In the genomic region with DNA sequence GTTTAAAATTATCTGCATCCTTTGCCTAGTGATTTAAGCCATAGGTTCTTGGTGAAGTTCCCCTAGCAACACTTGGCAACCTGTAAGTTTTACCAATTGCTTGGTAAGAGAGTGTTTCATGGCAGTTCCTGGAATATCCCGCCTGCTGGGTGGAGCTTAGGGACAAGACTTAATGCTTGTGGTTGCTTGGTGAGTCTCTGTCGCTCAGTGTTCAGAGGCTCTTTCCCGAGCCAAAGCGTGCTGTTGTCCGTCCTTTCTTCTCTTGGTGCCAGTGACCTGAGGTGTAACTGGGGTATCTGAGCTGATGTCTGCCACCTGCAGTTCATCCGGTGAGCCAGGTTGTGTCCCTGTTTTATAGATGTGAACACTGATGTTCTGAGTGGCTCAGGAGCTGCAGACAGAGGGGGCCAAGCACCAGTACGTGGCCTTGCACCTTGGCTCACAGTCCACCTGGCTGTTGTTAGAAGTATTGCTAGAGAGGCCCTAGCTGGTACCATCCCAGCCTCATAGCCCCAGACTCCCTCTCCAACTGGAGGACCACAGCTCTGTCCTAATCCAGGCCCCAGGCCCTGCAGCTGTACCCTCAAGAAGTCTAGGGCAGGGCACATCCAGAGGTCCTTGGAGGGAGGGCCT, we compare ENCODE assay signal across 12 cellular contexts. TPM values are rescaled to one million over a fixed set of nuclear protein-coding genes. Genes with fewer than 3 reads are reported as not detected.
DNase-seq lines count a peak whose midpoint lies in the region; ATAC-seq, FAIRE-seq and TF ChIP-seq lines count a peak whose summit lies in the region.
"Had no signal": no experiment of that assay in that cellular context is flagged by ENCODE, and none has a peak within 500 bp of the region (broad histone marks: within the 10 kb centered on the region; RNA-seq: fewer than 3 reads in every experiment).

No MANE protein-coding gene starts in this region.

- H3K27ac ChIP-seq in kidney (ENCODE audit: low read depth in 2 of 2, low read length in 2 of 2) (no peak overlapping the region), body of pancreas (no peak overlapping the region)

- TF ChIP-seq POLR2A in body of pancreas (IDR thresholded peaks at IDR 0.05): no peak

- H3K4me1 ChIP-seq in kidney (ENCODE audit: control insufficient read depth in 1 of 2, insufficient read depth in 1 of 2, low read depth in 1 of 2, low read length in 2 of 2) (peaks cover 4 to 17% of the 10 kb centered on the region in 2 donors), body of pancreas (peaks cover 53% of the 10 kb centered on the region)

- H3K27me3 Mint-ChIP-seq in activated CD8-positive, alpha-beta memory T cell treated with anti-CD3 and anti-CD28 coated beads, Interleukin-2, amount 10 ng/mL, durations not matched to agents 7 days and 5 days: no peaks in the 10 kb centered on the region

- H3K9me3 Mint-ChIP-seq in activated CD8-positive, alpha-beta memory T cell treated with anti-CD3 and anti-CD28 coated beads, Interleukin-2, amount 10 ng/mL, durations not matched to agents 7 days and 5 days (ENCODE audit: low read depth): no peaks in the 10 kb centered on the region
- H3K9me3 Mint-ChIP-seq: activated T-cell treated with anti-CD3 and anti-CD28 coated beads, Interleukin-2, amount 50 U/mL, for 4 hours had no signal

- 37 to 83% methylated on average over 3 to 7 of the region's 7 CpGs for WGBS in body of pancreas, 2 donors

- no peak overlapping the region for H3K9ac ChIP-seq in kidney (ENCODE audit: low read length in 2 of 2)

- CTCF ChIA-PET in BJ (lab: Yijun Ruan, JAX): interaction anchor here (1.2 kb wide), 1 partner anchor 11 kb away, joined by 3 read pairs; no protein-coding TSS in a partner anchor
- CTCF ChIA-PET in activated CD8-positive, alpha-beta memory T cell treated with anti-CD3 and anti-CD28 coated beads, Interleukin-2, amount 10 ng/mL, durations not matched to agents 7 days and 5 days (lab: Charles Lee): no interaction called here

- DNase-seq in BJ (ENCODE audit: low read depth) (no peak), kidney (peak; percentile 32), body of pancreas (no peak), activated gamma-delta T cell treated with Interleukin-2 at 50 U/mL for 16 hours (no peak)
- peak; percentile 38 for DNase-seq in activated CD8-positive, alpha-beta memory T cell treated with anti-CD3 and anti-CD28 coated beads, Interleukin-2, amount 10 ng/mL, durations not matched to agents 7 days and 5 days
- DNase-seq: activated T-cell treated with anti-CD3 and anti-CD28 coated beads, Interleukin-2, amount 50 U/mL, for 4 hours; effector memory CD4-positive, alpha-beta T cell; SIG-M5; spleen had no signal

- no peak overlapping the region for H3K4me3 Mint-ChIP-seq in activated CD8-positive, alpha-beta memory T cell treated with anti-CD3 and anti-CD28 coated beads, Interleukin-2, amount 10 ng/mL, durations not matched to agents 7 days and 5 days
- H3K4me3 Mint-ChIP-seq: activated T-cell treated with anti-CD3 and anti-CD28 coated beads, Interleukin-2, amount 50 U/mL, for 4 hours had no signal

- no peaks in the 10 kb centered on the region for H3K27me3 ChIP-seq in BJ (ENCODE audit: control insufficient read depth, insufficient read depth, low read length)
- H3K27me3 ChIP-seq in body of pancreas: no peaks in the 10 kb centered on the region
- H3K27me3 ChIP-seq: spleen had no signal

- peaks cover 8% of the 10 kb centered on the region for H3K4me1 Mint-ChIP-seq in activated CD8-positive, alpha-beta memory T cell treated with anti-CD3 and anti-CD28 coated beads, Interleukin-2, amount 10 ng/mL, durations not matched to agents 7 days and 5 days

- H3K36me3 ChIP-seq in BJ (ENCODE audit: control insufficient read depth, insufficient read depth, low read length): no peaks in the 10 kb centered on the region
- H3K36me3 ChIP-seq in kidney (ENCODE audit: control insufficient read depth in 1 of 2, insufficient read depth in 2 of 2, low read length in 2 of 2): peaks cover 0 to 2% of the 10 kb centered on the region in 2 donors
- H3K36me3 ChIP-seq in body of pancreas (replicated peaks in 1 of 2; ENCODE audit: insufficient read depth in 1 of 2, low read depth in 2 of 2): no peaks in the 10 kb centered on the region

- POLR2A ChIA-PET in BJ (lab: Charles Lee): interaction anchor here (0.5 kb wide), 1 partner anchor 568 kb away, joined by 3 read pairs; no protein-coding TSS in a partner anchor

- no peak for FAIRE-seq in kidney (lab: Jason Lieb, UNC)

- TF ChIP-seq CTCF in BJ (IDR thresholded peaks at IDR 0.05; ENCODE audit: insufficient read depth, low read depth, low read length) (peak; percentile 25; the same call in 1 of the 2 replicates), kidney (IDR thresholded peaks at IDR 0.05; ENCODE audit: borderline replicate concordance, extremely low read depth, insufficient read depth) (no peak), body of pancreas (IDR thresholded peaks at IDR 0.05) (peak in 1 of 7 experiments; percentile 18)

- ATAC-seq in GM18868 (IDR thresholded peaks at IDR 0.05; ENCODE audit: unreplicated experiment) (peak; percentile 57), body of pancreas (no peak), HG02970 (IDR thresholded peaks at IDR 0.05; ENCODE audit: low FRiP score, unreplicated experiment) (no peak), GM18520 (IDR thresholded peaks at IDR 0.05; ENCODE audit: unreplicated experiment) (no peak)
- peak; percentile 39 for ATAC-seq in activated CD8-positive, alpha-beta memory T cell treated with anti-CD3 and anti-CD28 coated beads, Interleukin-2, amount 10 ng/mL, durations not matched to agents 7 days and 5 days

- H3K4me3 ChIP-seq in BJ (ENCODE audit: low read depth, low read length): no peak overlapping the region
- H3K4me3 ChIP-seq in kidney (ENCODE audit: low read length in 2 of 2): no peak overlapping the region
- H3K4me3 ChIP-seq in body of pancreas: no peak overlapping the region
- H3K4me3 ChIP-seq: spleen had no signal

- intact Hi-C loops in kidney (cut with DNase I): no loop called here
- intact Hi-C loops in body of pancreas (cut with DNase I): no loop called here

- no peak overlapping the region for H3K27ac Mint-ChIP-seq in activated CD8-positive, alpha-beta memory T cell treated with anti-CD3 and anti-CD28 coated beads, Interleukin-2, amount 10 ng/mL, durations not matched to agents 7 days and 5 days

- no peaks in the 10 kb centered on the region for H3K36me3 Mint-ChIP-seq in activated CD8-positive, alpha-beta memory T cell treated with anti-CD3 and anti-CD28 coated beads, Interleukin-2, amount 10 ng/mL, durations not matched to agents 7 days and 5 days

- H3K9me3 ChIP-seq in kidney (ENCODE audit: control insufficient read depth in 1 of 2, low read length in 2 of 2) (no peaks in the 10 kb centered on the region), body of pancreas (no peaks in the 10 kb centered on the region)
- H3K9me3 ChIP-seq: spleen had no signal

RNA-seq across cellular contexts. Expression of a gene that starts 16.1 kb away (rescaled TPM):
- 6.5 and 9.4 TPM in 2 replicates for polyA plus RNA-seq in BJ (2011; rRNA removed)
- polyA minus RNA-seq in BJ (2011; rRNA and poly(A)+ RNA removed): 4.7 and 4.8 TPM in 2 replicates
- total RNA-seq in activated CD8-positive, alpha-beta memory T cell treated with anti-CD3 and anti-CD28 coated beads, Interleukin-2, amount 10 ng/mL, durations not matched to agents 7 days and 5 days: 10 to 100 TPM; 25.1 to 26.3 TPM
- 30.7 TPM for total RNA-seq in kidney
- polyA plus RNA-seq in kidney (ENCODE audit: insufficient read depth, low read depth, low replicate concordance): 10.2 TPM
- total RNA-seq in body of pancreas: 10 to 100 TPM; 15.0 to 19.8 TPM

Comparison
In these comparisons a context has a peak if more than half of its experiments do, and no peak if none do; other contexts are left out.
1. DNase-seq: peak in activated CD8-positive, alpha-beta memory T cell treated with anti-CD3 and anti-CD28 coated beads, Interleukin-2, amount 10 ng/mL, durations not matched to agents 7 days and 5 days (single experiment) and kidney (single experiment); none in BJ (single experiment), body of pancreas (0 of 4) and activated gamma-delta T cell treated with Interleukin-2 at 50 U/mL for 16 hours (single experiment).
2. ATAC-seq: peak in GM18868 (single experiment) and activated CD8-positive, alpha-beta memory T cell treated with anti-CD3 and anti-CD28 coated beads, Interleukin-2, amount 10 ng/mL, durations not matched to agents 7 days and 5 days (single experiment); none in body of pancreas (single experiment), HG02970 (single experiment) and GM18520 (single experiment).